In genomic region chr12:75511116-75512048, GRCh38 we compare ENCODE assay signal across 8 cellular contexts. TPM values are rescaled to one million over a fixed set of nuclear protein-coding genes. Genes with fewer than 3 reads are reported as not detected.
DNase-seq lines count a peak whose midpoint lies in the region; FAIRE-seq and TF ChIP-seq lines count a peak whose summit lies in the region.

Gene KRR1 (minus strand): TSS chr12:75511609. CDS start chr12:75511597, 12 bp downstream.

- DNase-seq in GM03348 (ENCODE audit: low spot score) (peak; percentile 91), HFFc6 (peak; percentile 94), NB4 (ENCODE audit: low read depth) (peak; percentile 99), SK-N-MC (ENCODE audit: low read depth, low spot score) (peak; percentile 93), frontal cortex (ENCODE audit: low spot score in 2 of 2) (peak; percentile 56 to 59), neuronal stem cell (ENCODE audit: low spot score) (peak; percentile 91)
- DNase-seq in activated naive CD4-positive, alpha-beta T cell treated with anti-CD3 and anti-CD28 coated beads, Interleukin-2, amount 10 ng/mL, durations not matched to agents 7 days and 5 days, result peak; percentile 94

- no peak within 1 kb of the TSS for H2BK5ac ChIP-seq in neuronal stem cell (ENCODE audit: low read length)

- peaks cover 2% of the 10 kb centered on the region for H3K79me1 ChIP-seq in neuronal stem cell (ENCODE audit: low read depth, low read length)

- peak; percentile 39 for FAIRE-seq in frontal cortex (lab: Jason Lieb, UNC)

- H3K18ac ChIP-seq in neuronal stem cell (ENCODE audit: low read length), result no peak within 1 kb of the TSS

- H3K27ac Mint-ChIP-seq in HFFc6, result peak within 1 kb of the TSS; percentile 95
- peak within 1 kb of the TSS; percentile 99 for H3K27ac Mint-ChIP-seq in activated naive CD4-positive, alpha-beta T cell treated with anti-CD3 and anti-CD28 coated beads, Interleukin-2, amount 10 ng/mL, durations not matched to agents 7 days and 5 days

- H3K4ac ChIP-seq in neuronal stem cell (ENCODE audit: low read length), result no peak within 1 kb of the TSS

- H4K91ac ChIP-seq in neuronal stem cell (ENCODE audit: low read depth, low read length, poor library complexity), result no peak within 1 kb of the TSS

- no peak within 1 kb of the TSS for H2BK120ac ChIP-seq in neuronal stem cell (ENCODE audit: low read depth, low read length)

- peak within 1 kb of the TSS; percentile 86 for H3K27ac ChIP-seq in SK-N-MC
- no peak within 1 kb of the TSS for H3K27ac ChIP-seq in neuronal stem cell (replicated peaks; ENCODE audit: low read length)

- CTCF ChIA-PET in activated naive CD4-positive, alpha-beta T cell treated with anti-CD3 and anti-CD28 coated beads, Interleukin-2, amount 10 ng/mL, durations not matched to agents 7 days and 5 days (lab: Charles Lee), result interaction anchor here (0.7 to 1.9 kb wide), 3 partner anchors 23 to 74 kb away, joined by 3 to 11 read pairs (median 3); no protein-coding TSS in a partner anchor

- H2BK15ac ChIP-seq in neuronal stem cell (ENCODE audit: low read length), result no peak within 1 kb of the TSS

- no peak within 1 kb of the TSS for H3K23ac ChIP-seq in neuronal stem cell (ENCODE audit: low read depth, low read length, poor library complexity)

- TF ChIP-seq POLR2A in NB4 (IDR thresholded peaks at IDR 0.05; ENCODE audit: extremely low read depth, insufficient read length), result peak; percentile 72

- H3K36me3 ChIP-seq in SK-N-MC (ENCODE audit: insufficient read depth, low read length) (peaks cover 8% of the 10 kb centered on the region), neuronal stem cell (replicated peaks in 1 of 2; ENCODE audit: control insufficient read depth in 2 of 2, insufficient read depth in 2 of 2, low read length in 2 of 2) (peaks cover 0 to 27% of the 10 kb centered on the region in 2 donors)

- peak within 1 kb of the TSS; percentile 84 for H2AFZ ChIP-seq in neuronal stem cell (ENCODE audit: low read length)

- no peak within 1 kb of the TSS for H2AK5ac ChIP-seq in neuronal stem cell (ENCODE audit: low read depth, low read length)

- no CpG with 5 or more reads among the region's 47 CpGs for WGBS in neuronal stem cell (ENCODE audit: extremely low coverage in 2 of 2, insufficient read length in 2 of 2, insufficient replicate concordance in 1 of 2), 2 donors

- TF ChIP-seq CTCF in HFFc6 (IDR thresholded peaks at IDR 0.05) (0 out of 2 replicates have a peak, but pooled peaks have one; percentile 12), NB4 (IDR thresholded peaks at IDR 0.05; ENCODE audit: low read depth, low read length) (no peak), subcutaneous adipose tissue (IDR thresholded peaks at IDR 0.05; ENCODE audit: low read depth) (no peak)

- no peak within 1 kb of the TSS for H3K14ac ChIP-seq in neuronal stem cell (ENCODE audit: low read length)

- H3K36me3 Mint-ChIP-seq in HFFc6 (ENCODE audit: low read depth), result peaks cover 9% of the 10 kb centered on the region; the same call in 1 of the 2 replicates
- H3K36me3 Mint-ChIP-seq in activated naive CD4-positive, alpha-beta T cell treated with anti-CD3 and anti-CD28 coated beads, Interleukin-2, amount 10 ng/mL, durations not matched to agents 7 days and 5 days, result peaks cover 15% of the 10 kb centered on the region

- H3K9ac ChIP-seq in SK-N-MC (ENCODE audit: insufficient read length) (peak within 1 kb of the TSS; percentile 97), neuronal stem cell (ENCODE audit: low read depth, low read length, poor library complexity) (peak within 1 kb of the TSS; percentile 70)

- peaks cover 2 to 10% of the 10 kb centered on the region in 2 donors for H3K4me1 ChIP-seq in neuronal stem cell (ENCODE audit: control insufficient read depth in 2 of 2, insufficient read depth in 1 of 2, low read depth in 1 of 2, low read length in 2 of 2)

- H3K4me2 ChIP-seq in neuronal stem cell (ENCODE audit: insufficient read depth, low read length, poor library complexity, severe bottlenecking), result peak within 1 kb of the TSS; percentile 55

- H3K9me3 Mint-ChIP-seq in HFFc6, result no peaks in the 10 kb centered on the region
- H3K9me3 Mint-ChIP-seq in activated naive CD4-positive, alpha-beta T cell treated with anti-CD3 and anti-CD28 coated beads, Interleukin-2, amount 10 ng/mL, durations not matched to agents 7 days and 5 days, result peaks cover 2% of the 10 kb centered on the region

- H3K27me3 ChIP-seq in neuronal stem cell (ENCODE audit: control insufficient read depth in 3 of 3, insufficient read depth in 3 of 3, low read depth in 1 of 3, low read length in 3 of 3), result no peaks in the 10 kb centered on the region

- H2BK12ac ChIP-seq in neuronal stem cell (ENCODE audit: low read length), result no peak within 1 kb of the TSS

- no peaks in the 10 kb centered on the region for H3K27me3 Mint-ChIP-seq in HFFc6 (ENCODE audit: insufficient read depth)
- H3K27me3 Mint-ChIP-seq in activated naive CD4-positive, alpha-beta T cell treated with anti-CD3 and anti-CD28 coated beads, Interleukin-2, amount 10 ng/mL, durations not matched to agents 7 days and 5 days, result no peaks in the 10 kb centered on the region

- peaks cover 45% of the 10 kb centered on the region for H3K4me1 Mint-ChIP-seq in HFFc6 (ENCODE audit: low read depth)
- H3K4me1 Mint-ChIP-seq in activated naive CD4-positive, alpha-beta T cell treated with anti-CD3 and anti-CD28 coated beads, Interleukin-2, amount 10 ng/mL, durations not matched to agents 7 days and 5 days, result peaks cover 34% of the 10 kb centered on the region

- peak within 1 kb of the TSS; percentile 92 for H3K4me3 ChIP-seq in NB4 (ENCODE audit: low read depth, low read length)
- H3K4me3 ChIP-seq in SK-N-MC, result peak within 1 kb of the TSS; percentile 100
- H3K4me3 ChIP-seq in neuronal stem cell (ENCODE audit: low read length in 2 of 2), result peak within 1 kb of the TSS; percentile 68 to 86

- H4K8ac ChIP-seq in neuronal stem cell (ENCODE audit: low read depth, low read length), result no peak within 1 kb of the TSS

- peak within 1 kb of the TSS; percentile 97 for H3K4me3 Mint-ChIP-seq in HFFc6
- peak within 1 kb of the TSS; percentile 97 for H3K4me3 Mint-ChIP-seq in activated naive CD4-positive, alpha-beta T cell treated with anti-CD3 and anti-CD28 coated beads, Interleukin-2, amount 10 ng/mL, durations not matched to agents 7 days and 5 days

- peaks cover 6% of the 10 kb centered on the region; the same call in 1 of the 2 replicates for H3K9me3 ChIP-seq in SK-N-MC (ENCODE audit: low read depth, low read length)
- no peaks in the 10 kb centered on the region for H3K9me3 ChIP-seq in neuronal stem cell (replicated peaks in 1 of 2; ENCODE audit: control insufficient read depth in 2 of 2, insufficient read depth in 1 of 2, low read depth in 1 of 2, low read length in 2 of 2)

RNA-seq across cellular contexts. Expression of gene KRR1, which starts in this region (rescaled TPM):
- total RNA-seq in HFFc6 (2021; fragmentation: NEBNext Ultra II Directional; extraction: Animal tissue kit (Norgen Biotek cat#: 25700)), result 10 to 100 TPM; 52.4 to 64.4 (median 61.8) TPM
- total RNA-seq in frontal cortex, result 23.2 TPM
- polyA plus RNA-seq in neuronal stem cell (2013, experiment 1 of 2), result 68.7 TPM
- 71.1 TPM for polyA plus RNA-seq in neuronal stem cell (2013, experiment 2 of 2)
- total RNA-seq in subcutaneous adipose tissue, result 10 to 100 TPM; 21.9 to 66.7 (median 31.8) TPM
